18 cellular contexts compared by ENCODE assay signal in genomic region chrX:148700021-148700420, GRCh38.
DNase-seq lines count a peak whose midpoint lies in the region; ATAC-seq, FAIRE-seq and TF ChIP-seq lines count a peak whose summit lies in the region.
"Had no signal": no experiment of that assay in that cellular context is flagged by ENCODE, and none has a peak within 500 bp of the region (broad histone marks: within the 10 kb centered on the region; RNA-seq: fewer than 3 reads in every experiment).

No MANE protein-coding gene starts in this region.

- no peak overlapping the region for H2AFZ ChIP-seq in astrocyte (ENCODE audit: low read depth, low read length)
- H2AFZ ChIP-seq: GM23248 had no signal

- H3K27ac ChIP-seq in astrocyte (ENCODE audit: low read depth, low read length), result no peak overlapping the region
- H3K27ac ChIP-seq in esophagus squamous epithelium, result no peak overlapping the region
- H3K27ac ChIP-seq: A549, BLaER1, GM23248 had no signal

- H3K4me3 ChIP-seq in astrocyte (ENCODE audit: insufficient read depth, low read depth, low read length) (no peak overlapping the region), esophagus squamous epithelium (no peak overlapping the region)
- H3K4me3 ChIP-seq: A549, BLaER1, GM12878, GM23248 had no signal

- WGBS in esophagus squamous epithelium, 2 donors, result 20% methylated on average over 1 of the region's 2 CpGs; no CpG with 5 or more reads in 1 of the 2 donors

- H3K9me3 ChIP-seq in astrocyte (ENCODE audit: insufficient read depth, low read depth, low read length) (no peaks in the 10 kb centered on the region), esophagus squamous epithelium (no peaks in the 10 kb centered on the region)
- H3K9me3 ChIP-seq: A549, BLaER1, Caco-2 had no signal

- peak; percentile 74 for DNase-seq in G401 (ENCODE audit: low spot score)
- peak; percentile 15 for DNase-seq in NCI-H1694 (lab: John Stamatoyannopoulos, UW)
- DNase-seq in astrocyte (ENCODE audit: low read depth), result no peak
- DNase-seq in activated T-helper 1 cell treated with anti-CD3 and anti-CD28 coated beads, Interleukin-12 subunit alpha, Interleukin-12 subunit beta, Interleukin-2, Interleukin-4 antibody, amounts not matched to agents 30 ng/mL and 10 ng/mL and 1 ng/mL, durations not matched to agents 14 hours and 24 hours and 36 hours (ENCODE audit: low spot score), result no peak
- DNase-seq in esophagus squamous epithelium (lab: John Stamatoyannopoulos, UW), result no peak
- DNase-seq: Caco-2; CD8-positive, alpha-beta memory T cell; DMS53; GM23248 had no signal

- H3K79me2 ChIP-seq in astrocyte (ENCODE audit: insufficient read depth, low read length), result no peaks in the 10 kb centered on the region

- no peaks in the 10 kb centered on the region for H3K4me1 ChIP-seq in astrocyte (ENCODE audit: insufficient read depth, low read length)
- no peaks in the 10 kb centered on the region for H3K4me1 ChIP-seq in esophagus squamous epithelium
- H3K4me1 ChIP-seq: A549, Caco-2 had no signal

- H3K4me3 Mint-ChIP-seq in astrocyte (ENCODE audit: unreplicated experiment), result no peak overlapping the region
- no peak overlapping the region for H3K4me3 Mint-ChIP-seq in activated T-helper 1 cell treated with anti-CD3 and anti-CD28 coated beads, Interleukin-12 subunit alpha, Interleukin-12 subunit beta, Interleukin-2, Interleukin-4 antibody, amounts not matched to agents 30 ng/mL and 10 ng/mL and 1 ng/mL, durations not matched to agents 14 hours and 24 hours and 36 hours
- H3K4me3 Mint-ChIP-seq: CD8-positive, alpha-beta memory T cell had no signal

- no peaks in the 10 kb centered on the region for H3K36me3 Mint-ChIP-seq in astrocyte (ENCODE audit: low read depth, unreplicated experiment)
- H3K36me3 Mint-ChIP-seq in activated T-helper 1 cell treated with anti-CD3 and anti-CD28 coated beads, Interleukin-12 subunit alpha, Interleukin-12 subunit beta, Interleukin-2, Interleukin-4 antibody, amounts not matched to agents 30 ng/mL and 10 ng/mL and 1 ng/mL, durations not matched to agents 14 hours and 24 hours and 36 hours (ENCODE audit: low read depth), result no peaks in the 10 kb centered on the region
- H3K36me3 Mint-ChIP-seq: CD8-positive, alpha-beta memory T cell had no signal

- H3K4me1 Mint-ChIP-seq in astrocyte (ENCODE audit: low read depth, unreplicated experiment), result no peaks in the 10 kb centered on the region
- H3K4me1 Mint-ChIP-seq in activated T-helper 1 cell treated with anti-CD3 and anti-CD28 coated beads, Interleukin-12 subunit alpha, Interleukin-12 subunit beta, Interleukin-2, Interleukin-4 antibody, amounts not matched to agents 30 ng/mL and 10 ng/mL and 1 ng/mL, durations not matched to agents 14 hours and 24 hours and 36 hours (ENCODE audit: low read depth), result no peaks in the 10 kb centered on the region
- H3K4me1 Mint-ChIP-seq: CD8-positive, alpha-beta memory T cell had no signal

- intact Hi-C loops in activated T-helper 1 cell treated with anti-CD3 and anti-CD28 coated beads, Interleukin-12 subunit alpha, Interleukin-12 subunit beta, Interleukin-2, Interleukin-4 antibody, amounts not matched to agents 30 ng/mL and 10 ng/mL and 1 ng/mL, durations not matched to agents 14 hours and 24 hours and 36 hours (cut with micrococcal nuclease), result no loop called here
- intact Hi-C loops in esophagus squamous epithelium (cut with DNase I), result no loop called here

- peak; percentile 9 for FAIRE-seq in astrocyte (lab: Jason Lieb, UNC)
- FAIRE-seq: A549, GM12878, GM18507, H54, HepG2, HTR-8/SVneo had no signal

- no peak overlapping the region for H3K9ac ChIP-seq in astrocyte (ENCODE audit: low read length)
- H3K9ac ChIP-seq: BLaER1, GM23248 had no signal

- no peaks in the 10 kb centered on the region for H3K27me3 Mint-ChIP-seq in astrocyte (ENCODE audit: low read depth, unreplicated experiment)
- no peaks in the 10 kb centered on the region for H3K27me3 Mint-ChIP-seq in activated T-helper 1 cell treated with anti-CD3 and anti-CD28 coated beads, Interleukin-12 subunit alpha, Interleukin-12 subunit beta, Interleukin-2, Interleukin-4 antibody, amounts not matched to agents 30 ng/mL and 10 ng/mL and 1 ng/mL, durations not matched to agents 14 hours and 24 hours and 36 hours (ENCODE audit: insufficient read depth)

- no peaks in the 10 kb centered on the region for H3K27me3 ChIP-seq in astrocyte (ENCODE audit: insufficient read depth, low read length)
- no peaks in the 10 kb centered on the region for H3K27me3 ChIP-seq in esophagus squamous epithelium
- H3K27me3 ChIP-seq: BLaER1 had no signal

- in situ Hi-C loops in G401 (cut with HindIII; ENCODE audit: low sequenced_read_pairs), result no loop called here

- no peak for ATAC-seq in GM18520 (IDR thresholded peaks at IDR 0.05; ENCODE audit: unreplicated experiment)
- ATAC-seq: A549, GM12878, HCT116, HepG2 had no signal

- no peaks in the 10 kb centered on the region for H4K20me1 ChIP-seq in astrocyte (ENCODE audit: insufficient read depth, low read length)

- H3K4me2 ChIP-seq in astrocyte (ENCODE audit: low read length), result no peak overlapping the region
- H3K4me2 ChIP-seq: A549, BLaER1 had no signal

- H3K36me3 ChIP-seq in astrocyte (ENCODE audit: insufficient read depth, low read length), result no peaks in the 10 kb centered on the region
- H3K36me3 ChIP-seq in esophagus squamous epithelium, result no peaks in the 10 kb centered on the region

- no peaks in the 10 kb centered on the region for H3K9me3 Mint-ChIP-seq in astrocyte (ENCODE audit: unreplicated experiment)
- H3K9me3 Mint-ChIP-seq in activated T-helper 1 cell treated with anti-CD3 and anti-CD28 coated beads, Interleukin-12 subunit alpha, Interleukin-12 subunit beta, Interleukin-2, Interleukin-4 antibody, amounts not matched to agents 30 ng/mL and 10 ng/mL and 1 ng/mL, durations not matched to agents 14 hours and 24 hours and 36 hours, result no peaks in the 10 kb centered on the region
- H3K9me3 Mint-ChIP-seq: CD8-positive, alpha-beta memory T cell had no signal

- no peak overlapping the region for H3K27ac Mint-ChIP-seq in astrocyte (ENCODE audit: unreplicated experiment)
- H3K27ac Mint-ChIP-seq in activated T-helper 1 cell treated with anti-CD3 and anti-CD28 coated beads, Interleukin-12 subunit alpha, Interleukin-12 subunit beta, Interleukin-2, Interleukin-4 antibody, amounts not matched to agents 30 ng/mL and 10 ng/mL and 1 ng/mL, durations not matched to agents 14 hours and 24 hours and 36 hours, result no peak overlapping the region
- H3K27ac Mint-ChIP-seq: CD8-positive, alpha-beta memory T cell had no signal

- TF ChIP-seq CTCF in astrocyte (IDR thresholded peaks at IDR 0.05; ENCODE audit: insufficient read depth, low read depth, low read length) (no peak), esophagus squamous epithelium (IDR thresholded peaks at IDR 0.05) (no peak)

- no peak for TF ChIP-seq POLR2A in esophagus squamous epithelium (IDR thresholded peaks at IDR 0.05)

Comparison
In these comparisons a context has a peak if more than half of its experiments do, and no peak if none do; other contexts are left out.
1. DNase-seq: peak in G401 (single experiment) and NCI-H1694 (single experiment); none in astrocyte (single experiment), activated T-helper 1 cell treated with anti-CD3 and anti-CD28 coated beads, Interleukin-12 subunit alpha, Interleukin-12 subunit beta, Interleukin-2, Interleukin-4 antibody, amounts not matched to agents 30 ng/mL and 10 ng/mL and 1 ng/mL, durations not matched to agents 14 hours and 24 hours and 36 hours (single experiment) and esophagus squamous epithelium (single experiment).